Comparison of ENCODE assay signal across 18 cellular contexts in genomic region chr17:17183744-17184143, GRCh38. TPM values are rescaled to one million over a fixed set of nuclear protein-coding genes. Genes with fewer than 3 reads are reported as not detected.
DNase-seq lines count a peak whose midpoint lies in the region; ATAC-seq and TF ChIP-seq lines count a peak whose summit lies in the region.
"Had no signal": no experiment of that assay in that cellular context is flagged by ENCODE, and none has a peak within 500 bp of the region (broad histone marks: within the 10 kb centered on the region; RNA-seq: fewer than 3 reads in every experiment).

No MANE protein-coding gene starts in this region.

- CTCF ChIA-PET in activated CD8-positive, alpha-beta memory T cell treated with anti-CD3 and anti-CD28 coated beads, Interleukin-2, amount 10 ng/mL, durations not matched to agents 7 days and 5 days (lab: Charles Lee) = interaction anchor here (1.5 kb wide), 1 partner anchor 11 kb away, joined by 4 read pairs; no protein-coding TSS in a partner anchor
- CTCF ChIA-PET in PC-9 (lab: Charles Lee) = no interaction called here

- POLR2A ChIA-PET in PC-9 (lab: Charles Lee; ENCODE audit: unreplicated experiment) = interaction anchor here (0.7 kb wide), 1 partner anchor 25 kb away, joined by 3 read pairs; no protein-coding TSS in a partner anchor

- no peak overlapping the region for H2AFZ ChIP-seq in PC-9

- no peak for TF ChIP-seq CTCF in cardiac muscle cell (IDR thresholded peaks at IDR 0.05; ENCODE audit: low read depth, low read length)
- no peak for TF ChIP-seq CTCF in nephron (IDR thresholded peaks at IDR 0.05; ENCODE audit: unreplicated experiment in 3 of 3)
- no peak for TF ChIP-seq CTCF in PC-9 (conservative IDR thresholded peaks at IDR 0.05)

- H3K36me3 Mint-ChIP-seq in activated CD8-positive, alpha-beta memory T cell treated with anti-CD3 and anti-CD28 coated beads, Interleukin-2, amount 10 ng/mL, durations not matched to agents 7 days and 5 days = peaks cover 48% of the 10 kb centered on the region
- peaks cover 73% of the 10 kb centered on the region for H3K36me3 Mint-ChIP-seq in T-helper 2 cell treated with Interferon-gamma antibody and Interleukin-4, amounts not matched to agents 5 μg/mL and 100 μg/mL, for 36 hours (ENCODE audit: low read depth)
- peaks cover 51% of the 10 kb centered on the region for H3K36me3 Mint-ChIP-seq in nephron (ENCODE audit: low read depth)

- no peak for ATAC-seq in activated CD8-positive, alpha-beta memory T cell treated with anti-CD3 and anti-CD28 coated beads, Interleukin-2, amount 10 ng/mL, durations not matched to agents 7 days and 5 days

- no peaks in the 10 kb centered on the region for H3K9me3 Mint-ChIP-seq in activated CD8-positive, alpha-beta memory T cell treated with anti-CD3 and anti-CD28 coated beads, Interleukin-2, amount 10 ng/mL, durations not matched to agents 7 days and 5 days (ENCODE audit: low read depth)
- H3K9me3 Mint-ChIP-seq in T-helper 2 cell treated with Interferon-gamma antibody and Interleukin-4, amounts not matched to agents 5 μg/mL and 100 μg/mL, for 36 hours = no peaks in the 10 kb centered on the region
- H3K9me3 Mint-ChIP-seq in nephron = no peaks in the 10 kb centered on the region
- H3K9me3 Mint-ChIP-seq: naive B cell had no signal

- no peaks in the 10 kb centered on the region for H3K27me3 Mint-ChIP-seq in activated CD8-positive, alpha-beta memory T cell treated with anti-CD3 and anti-CD28 coated beads, Interleukin-2, amount 10 ng/mL, durations not matched to agents 7 days and 5 days
- H3K27me3 Mint-ChIP-seq in T-helper 2 cell treated with Interferon-gamma antibody and Interleukin-4, amounts not matched to agents 5 μg/mL and 100 μg/mL, for 36 hours (ENCODE audit: low read depth) = no peaks in the 10 kb centered on the region
- no peaks in the 10 kb centered on the region for H3K27me3 Mint-ChIP-seq in nephron (ENCODE audit: low read depth)
- H3K27me3 Mint-ChIP-seq: naive B cell had no signal

- H3K27me3 ChIP-seq in cardiac muscle cell = no peaks in the 10 kb centered on the region
- no peaks in the 10 kb centered on the region for H3K27me3 ChIP-seq in PC-9 (ENCODE audit: insufficient read depth, low read depth)

- H3K4me1 Mint-ChIP-seq in activated CD8-positive, alpha-beta memory T cell treated with anti-CD3 and anti-CD28 coated beads, Interleukin-2, amount 10 ng/mL, durations not matched to agents 7 days and 5 days = peaks cover 74% of the 10 kb centered on the region
- H3K4me1 Mint-ChIP-seq in T-helper 2 cell treated with Interferon-gamma antibody and Interleukin-4, amounts not matched to agents 5 μg/mL and 100 μg/mL, for 36 hours (ENCODE audit: low read depth) = peaks cover 76% of the 10 kb centered on the region
- H3K4me1 Mint-ChIP-seq in nephron = peaks cover 39% of the 10 kb centered on the region

- H3K9me3 ChIP-seq in cardiac muscle cell (ENCODE audit: low read depth) (no peaks in the 10 kb centered on the region), PC-9 (ENCODE audit: insufficient read depth, low read depth) (no peaks in the 10 kb centered on the region)
- H3K9me3 ChIP-seq: prostate gland, thoracic aorta had no signal

- H3K4me3 ChIP-seq in cardiac muscle cell (no peak overlapping the region), PC-9 (no peak overlapping the region)
- H3K4me3 ChIP-seq: prostate gland, thoracic aorta had no signal

- no peaks in the 10 kb centered on the region for H3K9me2 ChIP-seq in PC-9 (ENCODE audit: insufficient read depth)

- no peaks in the 10 kb centered on the region for H3K79me2 ChIP-seq in PC-9 (ENCODE audit: low read depth)

- H3K4me2 ChIP-seq in PC-9 = no peak overlapping the region

- no peak overlapping the region for H3K4me3 Mint-ChIP-seq in activated CD8-positive, alpha-beta memory T cell treated with anti-CD3 and anti-CD28 coated beads, Interleukin-2, amount 10 ng/mL, durations not matched to agents 7 days and 5 days
- H3K4me3 Mint-ChIP-seq in T-helper 2 cell treated with Interferon-gamma antibody and Interleukin-4, amounts not matched to agents 5 μg/mL and 100 μg/mL, for 36 hours = peak overlapping the region; percentile 75
- no peak overlapping the region for H3K4me3 Mint-ChIP-seq in nephron

- no TSS peak for BruUV-seq in PC-9 (replicated peaks; lab: Mats Ljungman, UMichigan)

- H3K4me1 ChIP-seq in cardiac muscle cell (ENCODE audit: low read depth) (peaks cover 41% of the 10 kb centered on the region), PC-9 (replicated peaks; ENCODE audit: insufficient read depth) (peaks cover 9% of the 10 kb centered on the region)
- H3K4me1 ChIP-seq: prostate gland had no signal

- intact Hi-C loops in PC-9 (cut with micrococcal nuclease; ENCODE audit: unreplicated experiment) = no loop called here

- peaks cover 76% of the 10 kb centered on the region; the same call in 1 of the 2 replicates for H3F3A ChIP-seq in PC-9 (ENCODE audit: insufficient read depth, low read depth)

- H3K27ac Mint-ChIP-seq in activated CD8-positive, alpha-beta memory T cell treated with anti-CD3 and anti-CD28 coated beads, Interleukin-2, amount 10 ng/mL, durations not matched to agents 7 days and 5 days = peak overlapping the region; percentile 93
- peak overlapping the region; percentile 90 for H3K27ac Mint-ChIP-seq in T-helper 2 cell treated with Interferon-gamma antibody and Interleukin-4, amounts not matched to agents 5 μg/mL and 100 μg/mL, for 36 hours
- peak overlapping the region in 2 of 3 experiments; percentile 29 to 33 for H3K27ac Mint-ChIP-seq in nephron

- H3K27ac ChIP-seq in cardiac muscle cell = peak overlapping the region; percentile 67
- no peak overlapping the region for H3K27ac ChIP-seq in PC-9
- H3K27ac ChIP-seq: prostate gland, thoracic aorta had no signal

- H3K36me3 ChIP-seq in cardiac muscle cell (peaks cover 10% of the 10 kb centered on the region), PC-9 (ENCODE audit: low read depth) (peaks cover 48% of the 10 kb centered on the region)
- H3K36me3 ChIP-seq: prostate gland had no signal

- no peak for DNase-seq in activated CD8-positive, alpha-beta memory T cell treated with anti-CD3 and anti-CD28 coated beads, Interleukin-2, amount 10 ng/mL, durations not matched to agents 7 days and 5 days
- DNase-seq in activated CD8-positive, alpha-beta memory T cell treated with anti-CD3 and anti-CD28 coated beads, Interleukin-2, amount 50 U/mL, for 4 hours = no peak
- DNase-seq in T-helper 2 cell treated with Interferon-gamma antibody and Interleukin-4, amounts not matched to agents 5 μg/mL and 100 μg/mL, for 36 hours (ENCODE audit: low spot score) = peak; percentile 27
- DNase-seq in cardiac muscle cell (ENCODE audit: low read depth in 1 of 2, low spot score in 1 of 2) (peak in 1 of 2 donors; percentile 60), PC-9 (no peak), SIG-M5 treated with dmso at 0.1 percent for 504 hours (lab: John Stamatoyannopoulos, UW; ENCODE audit: unreplicated experiment) (no peak), G401 (ENCODE audit: low spot score) (no peak)
- DNase-seq: central memory CD4-positive, alpha-beta T cell; DMS79; head of caudate nucleus; Kasumi-1; naive B cell; NCI-H1092 treated with DMSO at 0.1 percent for 48 hours; NCI-H2107; NCI-H524 treated with DMSO at 0.1 percent for 48 hours had no signal

- in situ Hi-C loops in G401 (cut with HindIII; ENCODE audit: low sequenced_read_pairs) = no loop called here

- H4K20me1 ChIP-seq in PC-9 (ENCODE audit: insufficient read depth) = peaks cover 32% of the 10 kb centered on the region

RNA-seq across cellular contexts. Expression of gene PLD6, which starts 22.4 kb away (rescaled TPM):
- 10 to 100 TPM in 1 of 2 experiments, 1 to 10 TPM in 1; 5.2 to 12.5 TPM for total RNA-seq in activated CD8-positive, alpha-beta memory T cell treated with anti-CD3 and anti-CD28 coated beads, Interleukin-2, amount 10 ng/mL, durations not matched to agents 7 days and 5 days
- total RNA-seq in cardiac muscle cell = 0.42 and 1.1 TPM in 2 replicates
- 0.47 and 0.51 TPM in 2 replicates for polyA plus RNA-seq in cardiac muscle cell
- total RNA-seq in PC-9 (2021) = 4.1 and 5.0 TPM in 2 replicates
- total RNA-seq in G401 (2014; rRNA removed; shearing (Covaris generic)) = 12.4 and 16.2 TPM in 2 replicates

RNA-seq across cellular contexts. Expression of gene FLCN, which starts 53.2 kb away (rescaled TPM):
- total RNA-seq in activated CD8-positive, alpha-beta memory T cell treated with anti-CD3 and anti-CD28 coated beads, Interleukin-2, amount 10 ng/mL, durations not matched to agents 7 days and 5 days = 10 to 100 TPM; 36.2 to 47.7 TPM
- total RNA-seq in cardiac muscle cell (26.5 and 34.2 TPM in 2 replicates), PC-9 (2021) (38.5 and 38.8 TPM in 2 replicates)
- polyA plus RNA-seq in cardiac muscle cell = 12.8 and 14.1 TPM in 2 replicates
- 66.2 and 75.3 TPM in 2 replicates for total RNA-seq in G401 (2014; rRNA removed; shearing (Covaris generic))

Comparison
In these comparisons a context has a peak if more than half of its experiments do, and no peak if none do; other contexts are left out.
1. H3K27ac Mint-ChIP-seq: peak in every context shown above with its lines; median percentile 93 in activated CD8-positive, alpha-beta memory T cell treated with anti-CD3 and anti-CD28 coated beads, Interleukin-2, amount 10 ng/mL, durations not matched to agents 7 days and 5 days; 90 in T-helper 2 cell treated with Interferon-gamma antibody and Interleukin-4, amounts not matched to agents 5 μg/mL and 100 μg/mL, for 36 hours; 31 in nephron.